In genomic region chr19:2574971-2575630, GRCh38 we compare ENCODE assay signal across 17 cellular contexts.
"Had no signal": no experiment of that assay in that cellular context is flagged by ENCODE, and none has a peak within 500 bp of the region (broad histone marks: within the 10 kb centered on the region; RNA-seq: fewer than 3 reads in every experiment).

No MANE protein-coding gene starts in this region.

- H3K4me3 ChIP-seq: lower lobe of right lung, neural progenitor cell, smooth muscle cell had no signal

- H3K4me2 ChIP-seq: neural progenitor cell, smooth muscle cell had no signal

- H3K9me3 ChIP-seq: lower lobe of right lung had no signal

- FAIRE-seq: TTC549 had no signal

- H3K9ac ChIP-seq: neural progenitor cell, parathyroid adenoma had no signal

- H3K27me3 ChIP-seq: brain microvascular endothelial cell had no signal

- H2AFZ ChIP-seq: neural progenitor cell, parathyroid adenoma had no signal

- H3K27ac ChIP-seq: lower lobe of right lung, neural progenitor cell, parathyroid adenoma had no signal

- ATAC-seq: activated CD8-positive, alpha-beta T cell treated with anti-CD3 and anti-CD28 coated beads for 36 hours; activated naive CD4-positive, alpha-beta T cell treated with anti-CD3 and anti-CD28 coated beads, Interleukin-2, amount 50 U/mL, for 72 hours; activated T-cell treated with anti-CD3 and anti-CD28 coated beads, Interleukin-2, amount 50 U/mL, for 4 hours; effector memory CD8-positive, alpha-beta T cell; lower lobe of right lung; stimulated activated naive CD8-positive, alpha-beta T cell treated with anti-CD3 and anti-CD28 coated beads, Interleukin-15, Interleukin-2, amounts not matched to agents 100 U/mL and 50 U/mL, for 24 hours; WTC11 had no signal

- H3K79me2 ChIP-seq: parathyroid adenoma had no signal

- DNase-seq: activated CD4-positive, alpha-beta T cell treated with anti-CD3 and anti-CD28 coated beads for 4 hours; activated CD8-positive, alpha-beta T cell treated with anti-CD3 and anti-CD28 coated beads for 36 hours; activated gamma-delta T cell; activated T-cell treated with anti-CD3 and anti-CD28 coated beads, Interleukin-2, amount 50 U/mL, for 4 hours; amniotic stem cell; effector memory CD8-positive, alpha-beta T cell; foreskin melanocyte; lower lobe of right lung; stimulated activated naive CD8-positive, alpha-beta T cell treated with anti-CD3 and anti-CD28 coated beads, Interleukin-15, Interleukin-2, amounts not matched to agents 100 U/mL and 50 U/mL, for 24 hours; SW 1271 had no signal

- H3K36me3 ChIP-seq: brain microvascular endothelial cell, lower lobe of right lung, neural progenitor cell had no signal
